ENCODE assay signal across 12 cellular contexts in the genomic region with DNA sequence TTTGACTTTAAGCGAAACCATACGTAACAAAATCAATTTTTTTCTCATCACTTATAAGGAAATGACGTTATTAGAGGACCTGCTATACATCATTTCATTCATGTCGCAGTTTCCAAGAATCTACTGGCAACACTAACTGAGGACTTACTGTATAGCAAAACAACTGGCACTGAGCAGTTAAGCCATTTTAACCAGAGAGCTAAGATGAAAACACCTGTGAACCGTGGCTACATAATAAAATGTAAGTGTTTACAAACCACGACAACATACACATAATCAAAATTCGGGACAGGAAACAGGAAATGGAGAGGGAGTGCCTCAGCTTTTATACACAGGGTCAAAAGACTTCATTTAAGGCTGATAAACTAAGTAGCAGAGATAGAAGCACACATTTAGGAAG. TPM values are rescaled to one million over a fixed set of nuclear protein-coding genes. Genes with fewer than 3 reads are reported as not detected.
DNase-seq lines count a peak whose midpoint lies in the region; ATAC-seq and TF ChIP-seq lines count a peak whose summit lies in the region.
"Had no signal": no experiment of that assay in that cellular context is flagged by ENCODE, and none has a peak within 500 bp of the region (broad histone marks: within the 10 kb centered on the region; RNA-seq: fewer than 3 reads in every experiment).

No MANE protein-coding gene starts in this region.

- intact Hi-C loops in activated CD4-positive, alpha-beta T cell treated with anti-CD3 and anti-CD28 coated beads for 36 hours (cut with DNase I, micrococcal nuclease), result loop anchor here in 1 of 2 experiments (10.0 kb wide), 1 partner anchor 193 kb away; no protein-coding TSS in a partner anchor
- intact Hi-C loops in activated CD8-positive, alpha-beta T cell treated with anti-CD3 and anti-CD28 coated beads for 36 hours (cut with micrococcal nuclease), result no loop called here
- intact Hi-C loops in mucosa of descending colon (cut with DNase I, micrococcal nuclease), result no loop called here
- intact Hi-C loops in ascending aorta (cut with DNase I), result no loop called here

- H3K36me3 ChIP-seq in GM23338 (ENCODE audit: insufficient read depth) (no peaks in the 10 kb centered on the region; the same call in 1 of the 2 replicates), mucosa of descending colon (ENCODE audit: low read depth) (no peaks in the 10 kb centered on the region), ascending aorta (peaks cover under 1 to 3% of the 10 kb centered on the region in 2 donors)

- peaks cover 38% of the 10 kb centered on the region for H3K4me1 Mint-ChIP-seq in activated CD4-positive, alpha-beta T cell treated with anti-CD3 and anti-CD28 coated beads for 36 hours
- H3K4me1 Mint-ChIP-seq in GM23338, result peaks cover 35% of the 10 kb centered on the region
- peaks cover 35% of the 10 kb centered on the region for H3K4me1 Mint-ChIP-seq in activated CD8-positive, alpha-beta T cell treated with anti-CD3 and anti-CD28 coated beads for 36 hours (ENCODE audit: low read depth)

- H3K9me3 ChIP-seq in mucosa of descending colon (no peaks in the 10 kb centered on the region), ascending aorta (no peaks in the 10 kb centered on the region)
- H3K9me3 ChIP-seq: upper lobe of left lung had no signal

- H4K20me1 ChIP-seq in GM23338 (replicated peaks; ENCODE audit: insufficient read depth), result peaks cover 43% of the 10 kb centered on the region

- H3K27ac ChIP-seq in GM23338 (ENCODE audit: low read depth) (0 out of 2 replicates have a peak overlapping the region, but pooled peaks have one; percentile 3), ascending aorta (no peak overlapping the region)
- H3K27ac ChIP-seq: RWPE1 had no signal

- H3K4me2 ChIP-seq in GM23338, result no peak overlapping the region

- H3K9me3 Mint-ChIP-seq in activated CD4-positive, alpha-beta T cell treated with anti-CD3 and anti-CD28 coated beads for 36 hours (ENCODE audit: low read depth), result no peaks in the 10 kb centered on the region
- H3K9me3 Mint-ChIP-seq in GM23338, result no peaks in the 10 kb centered on the region
- no peaks in the 10 kb centered on the region for H3K9me3 Mint-ChIP-seq in activated CD8-positive, alpha-beta T cell treated with anti-CD3 and anti-CD28 coated beads for 36 hours

- H2AFZ ChIP-seq in GM23338, result no peak overlapping the region

- peak overlapping the region; percentile 84 for H3K27ac Mint-ChIP-seq in activated CD4-positive, alpha-beta T cell treated with anti-CD3 and anti-CD28 coated beads for 36 hours
- H3K27ac Mint-ChIP-seq in GM23338, result no peak overlapping the region
- H3K27ac Mint-ChIP-seq in activated CD8-positive, alpha-beta T cell treated with anti-CD3 and anti-CD28 coated beads for 36 hours, result peak overlapping the region; percentile 63

- no peaks in the 10 kb centered on the region for H3K27me3 ChIP-seq in GM23338 (ENCODE audit: insufficient read depth)
- no peaks in the 10 kb centered on the region for H3K27me3 ChIP-seq in ascending aorta
- H3K27me3 ChIP-seq: upper lobe of left lung had no signal

- peak overlapping the region; percentile 31 for H3K4me3 Mint-ChIP-seq in activated CD4-positive, alpha-beta T cell treated with anti-CD3 and anti-CD28 coated beads for 36 hours
- H3K4me3 Mint-ChIP-seq in GM23338, result no peak overlapping the region
- H3K4me3 Mint-ChIP-seq in activated CD8-positive, alpha-beta T cell treated with anti-CD3 and anti-CD28 coated beads for 36 hours, result no peak overlapping the region

- no peak overlapping the region for H3K4me3 ChIP-seq in GM23338
- H3K4me3 ChIP-seq in mucosa of descending colon, result no peak overlapping the region
- no peak overlapping the region for H3K4me3 ChIP-seq in ascending aorta
- H3K4me3 ChIP-seq: upper lobe of left lung had no signal

- H3K4me1 ChIP-seq in GM23338 (ENCODE audit: insufficient read depth) (peaks cover 25% of the 10 kb centered on the region), mucosa of descending colon (ENCODE audit: low read depth) (no peaks in the 10 kb centered on the region), ascending aorta (peaks cover 0 to 3% of the 10 kb centered on the region in 2 donors)

- no peaks in the 10 kb centered on the region for H3F3A ChIP-seq in GM23338 (replicated peaks; ENCODE audit: low read depth)

- H3K27me3 Mint-ChIP-seq in activated CD4-positive, alpha-beta T cell treated with anti-CD3 and anti-CD28 coated beads for 36 hours, result no peaks in the 10 kb centered on the region
- H3K27me3 Mint-ChIP-seq in GM23338 (ENCODE audit: insufficient read depth, low read depth, poor library complexity), result no peaks in the 10 kb centered on the region
- no peaks in the 10 kb centered on the region for H3K27me3 Mint-ChIP-seq in activated CD8-positive, alpha-beta T cell treated with anti-CD3 and anti-CD28 coated beads for 36 hours

- ATAC-seq in activated CD4-positive, alpha-beta T cell treated with anti-CD3 and anti-CD28 coated beads for 36 hours, result peak; percentile 72
- ATAC-seq in GM23338, result no peak
- no peak for ATAC-seq in activated CD8-positive, alpha-beta T cell treated with anti-CD3 and anti-CD28 coated beads for 36 hours
- ATAC-seq in mucosa of descending colon, result peak; percentile 41

- POLR2A ChIA-PET in activated CD4-positive, alpha-beta T cell treated with anti-CD3 and anti-CD28 coated beads for 36 hours (lab: Charles Lee), result no interaction called here
- POLR2A ChIA-PET in activated CD8-positive, alpha-beta T cell treated with anti-CD3 and anti-CD28 coated beads for 36 hours (lab: Charles Lee), result no interaction called here

- peaks cover 5% of the 10 kb centered on the region for H3K36me3 Mint-ChIP-seq in activated CD4-positive, alpha-beta T cell treated with anti-CD3 and anti-CD28 coated beads for 36 hours (ENCODE audit: low read depth)
- peaks cover 6% of the 10 kb centered on the region; the same call in 2 of the 3 replicates for H3K36me3 Mint-ChIP-seq in GM23338 (ENCODE audit: low read depth)
- peaks cover 9% of the 10 kb centered on the region for H3K36me3 Mint-ChIP-seq in activated CD8-positive, alpha-beta T cell treated with anti-CD3 and anti-CD28 coated beads for 36 hours (ENCODE audit: low read depth)

- peaks cover 88% of the 10 kb centered on the region for H3K79me2 ChIP-seq in GM23338 (replicated peaks; ENCODE audit: insufficient read depth)

- no peak for TF ChIP-seq CTCF in GM23338 (conservative IDR thresholded peaks at IDR 0.05; ENCODE audit: low read depth in 2 of 2)
- no peak for TF ChIP-seq CTCF in activated CD8-positive, alpha-beta T cell treated with anti-CD3 and anti-CD28 coated beads for 36 hours (IDR thresholded peaks at IDR 0.05)
- TF ChIP-seq CTCF in mucosa of descending colon (IDR thresholded peaks at IDR 0.05), result no peak
- TF ChIP-seq CTCF in ascending aorta (IDR thresholded peaks at IDR 0.05), result no peak

- H3K9me2 ChIP-seq in GM23338 (ENCODE audit: insufficient read depth), result no peaks in the 10 kb centered on the region

- CTCF ChIA-PET in activated CD4-positive, alpha-beta T cell treated with anti-CD3 and anti-CD28 coated beads for 36 hours (lab: Charles Lee), result interaction anchor here (1.0 kb wide), 1 partner anchor 66 kb away, joined by 4 read pairs; no protein-coding TSS in a partner anchor
- CTCF ChIA-PET in activated CD8-positive, alpha-beta T cell treated with anti-CD3 and anti-CD28 coated beads for 36 hours (lab: Charles Lee), result interaction anchor here (0.8 to 1.3 kb wide), 3 partner anchors 8 to 243 kb away, joined by 3 to 6 read pairs (median 4); no protein-coding TSS in a partner anchor

- no peak for DNase-seq in activated CD4-positive, alpha-beta T cell treated with anti-CD3 and anti-CD28 coated beads for 36 hours
- DNase-seq in activated CD4-positive, alpha-beta T cell treated with anti-CD3 and anti-CD28 coated beads, Interleukin-2, amount 50 U/mL, for 4 hours, result no peak
- DNase-seq in GM23338 (ENCODE audit: low spot score) (no peak), mucosa of descending colon (no peak), kidney glomerular epithelial cell (lab: John Stamatoyannopoulos, UW) (no peak), NCI-H1436 treated with DMSO at 0.1 percent for 48 hours (lab: John Stamatoyannopoulos, UW) (no peak), ascending aorta (ENCODE audit: low spot score in 2 of 2) (no peak)
- DNase-seq in activated CD8-positive, alpha-beta T cell treated with anti-CD3 and anti-CD28 coated beads for 36 hours, result no peak
- DNase-seq: NCI-H1105, NCI-H526, upper lobe of left lung had no signal

TF ChIP-seq in GM23338, 12 proteins besides CTCF, POLR2A, EP300 and RAD21 (continues in another document):
- TF ChIP-seq ZNF114 (CRISPR knock-in tag; IDR thresholded peaks at IDR 0.05) (no peak), ETS1 (IDR thresholded peaks at IDR 0.05) (no peak)

RNA-seq across cellular contexts. Expression of gene METTL16, which starts 29.5 kb away (rescaled TPM):
- 10 to 100 TPM; 50.1 to 61.6 TPM for total RNA-seq in activated CD4-positive, alpha-beta T cell treated with anti-CD3 and anti-CD28 coated beads for 36 hours
- 78.1 and 80.8 TPM in 2 replicates for total RNA-seq in GM23338 (2014; rRNA removed; shearing (Covaris generic))
- polyA plus RNA-seq in GM23338 (2016; fragmentation: Nextera tagmentation; extraction: Ambion mirVana), result 39.5 and 40.1 TPM in 2 replicates
- total RNA-seq in activated CD8-positive, alpha-beta T cell treated with anti-CD3 and anti-CD28 coated beads for 36 hours, result 10 to 100 TPM; 47.9 to 50.3 TPM
- 10 to 100 TPM; 16.2 to 30.7 (median 19.9) TPM for total RNA-seq in mucosa of descending colon
- 15.3 TPM for total RNA-seq in ascending aorta

Comparison
In these comparisons a context has a peak if more than half of its experiments do, and no peak if none do; other contexts are left out.
1. ATAC-seq: peak in activated CD4-positive, alpha-beta T cell treated with anti-CD3 and anti-CD28 coated beads for 36 hours (single experiment) and mucosa of descending colon (single experiment); none in GM23338 (single experiment) and activated CD8-positive, alpha-beta T cell treated with anti-CD3 and anti-CD28 coated beads for 36 hours (single experiment).